Comparison of ENCODE assay signal across 8 cellular contexts in the genomic region with DNA sequence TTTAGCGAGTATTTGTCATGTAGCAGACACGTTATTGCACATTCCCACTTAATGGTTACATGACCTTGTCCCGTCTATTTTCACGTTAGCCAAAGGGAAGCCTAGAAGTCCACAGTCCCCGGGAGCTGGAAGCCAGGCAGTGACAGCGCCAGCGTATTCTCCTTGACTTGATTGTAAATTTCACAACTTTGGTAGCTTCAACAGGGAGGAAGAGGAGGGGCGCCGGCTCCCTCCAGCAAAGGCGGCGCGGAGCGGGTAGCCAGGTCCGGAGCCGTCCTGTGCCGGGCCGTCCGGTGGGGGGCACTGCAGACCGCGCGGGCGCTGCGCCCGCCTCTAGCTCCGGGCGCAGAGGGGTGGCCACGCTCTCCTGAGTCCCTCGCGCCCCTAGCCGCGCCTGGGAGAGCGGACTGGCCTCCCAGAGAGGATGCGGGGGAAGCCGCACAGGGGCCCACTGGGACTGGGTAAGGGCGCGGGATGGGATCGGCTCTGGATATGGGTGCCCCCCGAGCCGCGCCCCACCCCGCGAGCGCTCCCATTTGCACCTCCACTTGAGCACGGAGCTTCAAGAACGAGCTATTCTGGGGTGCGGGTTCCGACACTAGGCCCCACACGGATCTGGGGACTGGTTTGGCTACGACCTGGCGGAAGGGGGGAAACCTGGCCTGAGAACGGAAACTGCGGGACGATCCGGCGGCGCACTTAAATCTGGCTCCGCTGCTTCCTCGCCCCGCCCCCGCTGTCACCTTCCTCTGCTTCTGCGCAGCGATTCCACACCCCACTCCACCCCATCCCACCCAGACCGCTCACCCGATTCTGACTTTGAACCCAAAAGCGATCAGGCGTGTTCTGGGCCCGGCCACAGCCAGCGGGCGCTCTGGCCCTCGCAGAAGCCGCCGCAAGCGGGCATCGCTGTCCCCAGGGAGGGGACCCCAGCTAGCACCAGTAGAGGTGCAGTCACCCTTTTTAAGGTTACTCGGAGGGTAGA. TPM values are rescaled to one million over a fixed set of nuclear protein-coding genes. Genes with fewer than 3 reads are reported as not detected.
DNase-seq lines count a peak whose midpoint lies in the region; ATAC-seq and TF ChIP-seq lines count a peak whose summit lies in the region.

No MANE protein-coding gene starts in this region.

- H3K27me3 ChIP-seq in neural progenitor cell = peaks cover 27% of the 10 kb centered on the region

- intact Hi-C loops in activated T-helper 2 cell treated with anti-CD3 and anti-CD28 coated beads, Interferon-gamma antibody, Interleukin-2, Interleukin-4, amounts not matched to agents 10 μg/mL and 5 μg/mL and 100 μg/mL, durations not matched to agents 14 hours and 24 hours and 36 hours (cut with micrococcal nuclease) = no loop called here

- peak in 11 of 14 donors; percentile 2 to 46 (median 27) for DNase-seq in C1 segment of cervical spinal cord (lab: John Stamatoyannopoulos, UW)
- DNase-seq in HK-2 (ENCODE audit: unreplicated experiment) = peak; percentile 16
- no peak for DNase-seq in activated T-helper 2 cell treated with anti-CD3 and anti-CD28 coated beads, Interferon-gamma antibody, Interleukin-2, Interleukin-4, amounts not matched to agents 10 μg/mL and 5 μg/mL and 100 μg/mL, durations not matched to agents 14 hours and 24 hours and 36 hours (ENCODE audit: low spot score)
- DNase-seq in germinal center (ENCODE audit: low spot score) = peak; percentile 55
- peak; percentile 89 for DNase-seq in neural progenitor cell (ENCODE audit: low spot score)
- no peak for DNase-seq in COR-L47 (lab: John Stamatoyannopoulos, UW)
- no peak for DNase-seq in T-helper 9 cell

- no peaks in the 10 kb centered on the region for H3K4me1 Mint-ChIP-seq in activated T-helper 2 cell treated with anti-CD3 and anti-CD28 coated beads, Interferon-gamma antibody, Interleukin-2, Interleukin-4, amounts not matched to agents 10 μg/mL and 5 μg/mL and 100 μg/mL, durations not matched to agents 14 hours and 24 hours and 36 hours (ENCODE audit: low read depth)
- H3K4me1 Mint-ChIP-seq in neural progenitor cell = peaks cover 5% of the 10 kb centered on the region

- H3K79me2 ChIP-seq in neural progenitor cell (ENCODE audit: low read depth) = no peaks in the 10 kb centered on the region

- no peak overlapping the region for H3K27ac ChIP-seq in neural progenitor cell

- no peak overlapping the region for H3K9ac ChIP-seq in neural progenitor cell

- H3K4me1 ChIP-seq in neural progenitor cell = peaks cover 3% of the 10 kb centered on the region

- peak; percentile 95 for ATAC-seq in GM19372 (IDR thresholded peaks at IDR 0.05; ENCODE audit: low read depth, unreplicated experiment)

- H3K36me3 Mint-ChIP-seq in activated T-helper 2 cell treated with anti-CD3 and anti-CD28 coated beads, Interferon-gamma antibody, Interleukin-2, Interleukin-4, amounts not matched to agents 10 μg/mL and 5 μg/mL and 100 μg/mL, durations not matched to agents 14 hours and 24 hours and 36 hours (ENCODE audit: low read depth) = no peaks in the 10 kb centered on the region
- H3K36me3 Mint-ChIP-seq in neural progenitor cell = no peaks in the 10 kb centered on the region

- H3K4me3 Mint-ChIP-seq in activated T-helper 2 cell treated with anti-CD3 and anti-CD28 coated beads, Interferon-gamma antibody, Interleukin-2, Interleukin-4, amounts not matched to agents 10 μg/mL and 5 μg/mL and 100 μg/mL, durations not matched to agents 14 hours and 24 hours and 36 hours (ENCODE audit: low read depth) = peak overlapping the region; percentile 52
- peak overlapping the region; percentile 85 for H3K4me3 Mint-ChIP-seq in neural progenitor cell

- H3K4me3 ChIP-seq in neural progenitor cell = peak overlapping the region; percentile 63

- peak overlapping the region; percentile 96 for H2AFZ ChIP-seq in neural progenitor cell (replicated peaks)

- no peaks in the 10 kb centered on the region for H3K36me3 ChIP-seq in neural progenitor cell

- H3K27ac Mint-ChIP-seq in activated T-helper 2 cell treated with anti-CD3 and anti-CD28 coated beads, Interferon-gamma antibody, Interleukin-2, Interleukin-4, amounts not matched to agents 10 μg/mL and 5 μg/mL and 100 μg/mL, durations not matched to agents 14 hours and 24 hours and 36 hours = no peak overlapping the region
- H3K27ac Mint-ChIP-seq in neural progenitor cell = no peak overlapping the region

- TF ChIP-seq CTCF in neural progenitor cell (IDR thresholded peaks at IDR 0.05) = peak; percentile 77

- peaks cover 26% of the 10 kb centered on the region for H3K27me3 Mint-ChIP-seq in activated T-helper 2 cell treated with anti-CD3 and anti-CD28 coated beads, Interferon-gamma antibody, Interleukin-2, Interleukin-4, amounts not matched to agents 10 μg/mL and 5 μg/mL and 100 μg/mL, durations not matched to agents 14 hours and 24 hours and 36 hours (ENCODE audit: low read depth)
- peaks cover 11% of the 10 kb centered on the region for H3K27me3 Mint-ChIP-seq in neural progenitor cell (ENCODE audit: insufficient read depth, low read depth)

- H3K9me3 ChIP-seq in neural progenitor cell (ENCODE audit: low read depth) = no peaks in the 10 kb centered on the region

- no peaks in the 10 kb centered on the region for H4K20me1 ChIP-seq in neural progenitor cell (ENCODE audit: low read depth)

- no peaks in the 10 kb centered on the region for H3F3A ChIP-seq in neural progenitor cell (ENCODE audit: low read depth)

- H3K4me2 ChIP-seq in neural progenitor cell = peak overlapping the region; percentile 93

- H3K9me3 Mint-ChIP-seq in activated T-helper 2 cell treated with anti-CD3 and anti-CD28 coated beads, Interferon-gamma antibody, Interleukin-2, Interleukin-4, amounts not matched to agents 10 μg/mL and 5 μg/mL and 100 μg/mL, durations not matched to agents 14 hours and 24 hours and 36 hours = no peaks in the 10 kb centered on the region
- no peaks in the 10 kb centered on the region for H3K9me3 Mint-ChIP-seq in neural progenitor cell

RNA-seq across cellular contexts. Expression of gene KLF4, which starts 23.8 kb away (rescaled TPM):
- 0.52 and 1.4 TPM in 2 replicates for total RNA-seq in activated T-helper 2 cell treated with anti-CD3 and anti-CD28 coated beads, Interferon-gamma antibody, Interleukin-2, Interleukin-4, amounts not matched to agents 10 μg/mL and 5 μg/mL and 100 μg/mL, durations not matched to agents 14 hours and 24 hours and 36 hours
- total RNA-seq in neural progenitor cell (ENCODE audit: low replicate concordance) = 0.51 and 2.1 TPM in 2 replicates

Comparison
In these comparisons a context has a peak if more than half of its experiments do, and no peak if none do; other contexts are left out.
1. DNase-seq: peak in C1 segment of cervical spinal cord (11 of 14), HK-2 (single experiment), germinal center (single experiment) and neural progenitor cell (single experiment); none in activated T-helper 2 cell treated with anti-CD3 and anti-CD28 coated beads, Interferon-gamma antibody, Interleukin-2, Interleukin-4, amounts not matched to agents 10 μg/mL and 5 μg/mL and 100 μg/mL, durations not matched to agents 14 hours and 24 hours and 36 hours (single experiment), COR-L47 (single experiment) and T-helper 9 cell (single experiment).